ENCODE assay signal across 1 cellular context in genomic region chr3:13023251-13024055, GRCh38.
TF ChIP-seq lines count a peak whose summit lies in the region.

No MANE protein-coding gene starts in this region.

TF ChIP-seq in GM12878, 131 proteins besides CTCF, POLR2A, EP300 and RAD21:
- TF ChIP-seq ZBTB40 (IDR thresholded peaks at IDR 0.05; ENCODE audit: borderline replicate concordance) (no peak), RELA (IDR thresholded peaks at IDR 0.05; ENCODE audit: borderline replicate concordance, partially characterized antibody) (peak; percentile 64), BHLHE40 (IDR thresholded peaks at IDR 0.05; ENCODE audit: borderline replicate concordance in 1 of 2, low read depth in 2 of 2, low read length in 1 of 2) (peak in 1 of 2 experiments; percentile 43; a peak in 2 of 4 replicates), DPF2 (IDR thresholded peaks at IDR 0.05) (peak; percentile 67), REST (IDR thresholded peaks at IDR 0.05; ENCODE audit: low read depth, low read length) (no peak), RELB (IDR thresholded peaks at IDR 0.05; ENCODE audit: low read depth) (peak; percentile 40), TCF3 (IDR thresholded peaks at IDR 0.05; ENCODE audit: borderline replicate concordance, insufficient read depth, low read depth, low read length) (peak; percentile 82; the same call in 1 of the 2 replicates), MXI1 (IDR thresholded peaks at IDR 0.05; ENCODE audit: low read depth, low read length) (no peak), BCL3 (IDR thresholded peaks at IDR 0.05; ENCODE audit: borderline replicate concordance, insufficient read depth, low read depth, low read length, poor library complexity, severe bottlenecking) (peak; percentile 72), IKZF2 (IDR thresholded peaks at IDR 0.05) (peak in 1 of 2 experiments; percentile 32; a peak in 1 of 4 replicates), CEBPB (IDR thresholded peaks at IDR 0.05; ENCODE audit: borderline replicate concordance in 1 of 2, low read depth in 2 of 2, low read length in 2 of 2) (no peak), HCFC1 (IDR thresholded peaks at IDR 0.05; ENCODE audit: low read length) (no peak), GATAD2B (conservative IDR thresholded peaks at IDR 0.05; ENCODE audit: low read depth) (peak; percentile 75), IKZF1 (conservative IDR thresholded peaks at IDR 0.05) (peak; percentile 69), CREM (IDR thresholded peaks at IDR 0.05; ENCODE audit: low read depth) (0 out of 2 replicates have a peak, but pooled peaks have one; percentile 32), NR2F1 (conservative IDR thresholded peaks at IDR 0.05) (peak; percentile 93), ZNF687 (IDR thresholded peaks at IDR 0.05) (peak; percentile 28; the same call in 1 of the 2 replicates), SP1 (IDR thresholded peaks at IDR 0.05; ENCODE audit: low read depth, low read length) (peak; percentile 8), BCL11A (IDR thresholded peaks at IDR 0.05; ENCODE audit: low read depth, low read length) (peak; percentile 53), MEF2B (IDR thresholded peaks at IDR 0.05; ENCODE audit: partially characterized antibody, poor library complexity, severe bottlenecking) (peak; percentile 77), TCF12 (IDR thresholded peaks at IDR 0.05; ENCODE audit: low read depth, low read length) (peak; percentile 94), EED (IDR thresholded peaks at IDR 0.05; ENCODE audit: low read depth) (0 out of 2 replicates have a peak, but pooled peaks have one; percentile 26)
TF ChIP-seq in GM12878: peak in this region for 17.
